ENCODE assay signal across 15 cellular contexts in the genomic region with DNA sequence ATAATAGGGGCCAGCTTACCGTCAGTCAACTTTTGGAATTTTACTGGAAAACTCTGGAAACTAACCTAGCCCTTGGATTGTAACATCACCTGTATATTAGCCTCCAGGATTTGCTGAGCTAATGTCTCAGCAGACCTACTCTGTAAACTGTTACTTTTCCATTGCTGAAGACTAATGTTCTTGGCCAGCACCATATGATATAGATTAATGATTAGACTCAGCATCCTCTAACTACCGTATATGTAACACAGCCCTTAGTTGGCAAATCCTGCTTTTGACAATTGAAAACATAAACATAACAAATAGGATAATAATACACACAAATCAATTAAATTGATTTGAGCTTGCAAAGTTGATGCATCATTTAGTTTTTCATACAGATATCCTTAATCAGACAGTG.
"Had no signal": no experiment of that assay in that cellular context is flagged by ENCODE, and none has a peak within 500 bp of the region (broad histone marks: within the 10 kb centered on the region; RNA-seq: fewer than 3 reads in every experiment).

No MANE protein-coding gene starts in this region.

- H3K4me1 Mint-ChIP-seq: activated naive CD8-positive, alpha-beta T cell treated with anti-CD3 and anti-CD28 coated beads, Interleukin-2, amount 10 ng/mL, durations not matched to agents 7 days and 5 days; naive thymus-derived CD4-positive, alpha-beta T cell had no signal

- H3K36me3 Mint-ChIP-seq: naive thymus-derived CD4-positive, alpha-beta T cell; stimulated activated memory B cell treated with anti-CD40 and anti-IgM and Interleukin-4, amounts not matched to agents 10 μg/mL and 1 μg/mL and 100 μg/mL, for 72 hours had no signal

- H3K27me3 Mint-ChIP-seq: activated naive CD8-positive, alpha-beta T cell treated with anti-CD3 and anti-CD28 coated beads, Interleukin-2, amount 10 ng/mL, durations not matched to agents 7 days and 5 days; stimulated activated memory B cell treated with anti-CD40 and anti-IgM and Interleukin-4, amounts not matched to agents 10 μg/mL and 1 μg/mL and 100 μg/mL, for 72 hours had no signal

- DNase-seq: activated CD4-positive, alpha-beta T cell treated with anti-CD3 and anti-CD28 coated beads, Interleukin-2, amount 50 U/mL, for 4 hours; activated CD4-positive, CD25-positive, alpha-beta regulatory T cell treated with anti-CD3 and anti-CD28 coated beads, Interleukin-2, amount 50 U/mL, for 72 hours; activated naive CD4-positive, alpha-beta T cell; activated naive CD8-positive, alpha-beta T cell treated with anti-CD3 and anti-CD28 coated beads, Interleukin-2, amount 10 ng/mL, durations not matched to agents 7 days and 5 days; activated T-cell treated with anti-CD3 and anti-CD28 coated beads for 4 hours; anterior cingulate cortex; brain microvascular endothelial cell; cerebellar nuclear complex; endodermal cell; mucosa of descending colon; naive thymus-derived CD4-positive, alpha-beta T cell; pancreas; stimulated activated CD4-positive, alpha-beta T cell treated with anti-CD3 and anti-CD28 coated beads, Interleukin-2, amount 100 ng/mL, for 48 hours had no signal

- H3K27ac Mint-ChIP-seq: activated naive CD8-positive, alpha-beta T cell treated with anti-CD3 and anti-CD28 coated beads, Interleukin-2, amount 10 ng/mL, durations not matched to agents 7 days and 5 days; endodermal cell; naive thymus-derived CD4-positive, alpha-beta T cell; stimulated activated memory B cell treated with anti-CD40 and anti-IgM and Interleukin-4, amounts not matched to agents 10 μg/mL and 1 μg/mL and 100 μg/mL, for 72 hours had no signal

- ATAC-seq: gastroesophageal sphincter; mucosa of descending colon; naive thymus-derived CD4-positive, alpha-beta T cell; pancreas; stimulated activated memory B cell treated with anti-CD40 and anti-IgM and Interleukin-4, amounts not matched to agents 10 μg/mL and 1 μg/mL and 100 μg/mL, for 72 hours had no signal

- H3K9me3 Mint-ChIP-seq: stimulated activated memory B cell treated with anti-CD40 and anti-IgM and Interleukin-4, amounts not matched to agents 10 μg/mL and 1 μg/mL and 100 μg/mL, for 72 hours had no signal

- H3K4me3 Mint-ChIP-seq: activated naive CD8-positive, alpha-beta T cell treated with anti-CD3 and anti-CD28 coated beads, Interleukin-2, amount 10 ng/mL, durations not matched to agents 7 days and 5 days; endodermal cell; naive thymus-derived CD4-positive, alpha-beta T cell; stimulated activated memory B cell treated with anti-CD40 and anti-IgM and Interleukin-4, amounts not matched to agents 10 μg/mL and 1 μg/mL and 100 μg/mL, for 72 hours had no signal
